Comparison of ENCODE assay signal across 1 cellular context in genomic region chr5:14753947-14754346, GRCh38.
TF ChIP-seq lines count a peak whose summit lies in the region.

No MANE protein-coding gene starts in this region.

TF ChIP-seq in HepG2, 621 proteins besides CTCF, POLR2A, EP300 and RAD21 (continued from another document):
- TF ChIP-seq ZNF687 (CRISPR knock-in tag; IDR thresholded peaks at IDR 0.05) (no peak), NONO (IDR thresholded peaks at IDR 0.05) (no peak), NONO (CRISPR knock-in tag; conservative IDR thresholded peaks at IDR 0.05) (no peak)
